ENCODE assay signal across 9 cellular contexts in genomic region chr1:6634278-6635052, GRCh38. TPM values are rescaled to one million over a fixed set of nuclear protein-coding genes. Genes with fewer than 3 reads are reported as not detected.
DNase-seq lines count a peak whose midpoint lies in the region; ATAC-seq and TF ChIP-seq lines count a peak whose summit lies in the region.
"Had no signal": no experiment of that assay in that cellular context is flagged by ENCODE, and none has a peak within 500 bp of the region (broad histone marks: within the 10 kb centered on the region; RNA-seq: fewer than 3 reads in every experiment).

No MANE protein-coding gene starts in this region.

- no peaks in the 10 kb centered on the region for H3K4me1 ChIP-seq in KMS-11 (ENCODE audit: low read depth, poor library complexity, severe bottlenecking)
- no peaks in the 10 kb centered on the region for H3K4me1 ChIP-seq in ovary (ENCODE audit: insufficient read depth)

- H3K4me3 Mint-ChIP-seq in Calu3 (ENCODE audit: low read depth, unreplicated experiment): no peak overlapping the region
- H3K4me3 Mint-ChIP-seq in activated CD4-positive, alpha-beta memory T cell treated with anti-CD3 and anti-CD28 coated beads, Interleukin-2, amount 10 ng/mL, durations not matched to agents 7 days and 5 days: no peak overlapping the region

- CTCF ChIA-PET in Calu3 (lab: Charles Lee): interaction anchor here (1.0 kb wide), 1 partner anchor 34 kb away, joined by 4 read pairs; no protein-coding TSS in a partner anchor
- CTCF ChIA-PET in activated CD4-positive, alpha-beta memory T cell treated with anti-CD3 and anti-CD28 coated beads, Interleukin-2, amount 10 ng/mL, durations not matched to agents 7 days and 5 days (lab: Charles Lee): no interaction called here

- H3K9me3 ChIP-seq in ovary: no peaks in the 10 kb centered on the region

- H3K27me3 Mint-ChIP-seq in Calu3 (ENCODE audit: unreplicated experiment): no peaks in the 10 kb centered on the region
- no peaks in the 10 kb centered on the region for H3K27me3 Mint-ChIP-seq in activated CD4-positive, alpha-beta memory T cell treated with anti-CD3 and anti-CD28 coated beads, Interleukin-2, amount 10 ng/mL, durations not matched to agents 7 days and 5 days
- H3K27me3 Mint-ChIP-seq: naive B cell had no signal

- TF ChIP-seq EP300 in ovary (IDR thresholded peaks at IDR 0.05): no peak

- DNase-seq in Calu3 (peak; percentile 64), fibroblast of gingiva (ENCODE audit: low read depth) (peak; percentile 23), ovary (peak; percentile 39 to 70 (median 53)), GOT3 (lab: John Stamatoyannopoulos, UW) (no peak)
- DNase-seq in activated CD4-positive, alpha-beta memory T cell treated with anti-CD3 and anti-CD28 coated beads, Interleukin-2, amount 10 ng/mL, durations not matched to agents 7 days and 5 days: peak; percentile 37
- DNase-seq: naive B cell had no signal

- no peak for TF ChIP-seq POLR2A in ovary (IDR thresholded peaks at IDR 0.05)

- no peaks in the 10 kb centered on the region for H4K20me1 ChIP-seq in KMS-11 (ENCODE audit: insufficient read depth)

- no peaks in the 10 kb centered on the region for H3K4me1 Mint-ChIP-seq in Calu3 (ENCODE audit: low read depth, unreplicated experiment)
- H3K4me1 Mint-ChIP-seq in activated CD4-positive, alpha-beta memory T cell treated with anti-CD3 and anti-CD28 coated beads, Interleukin-2, amount 10 ng/mL, durations not matched to agents 7 days and 5 days: peaks cover under 1% of the 10 kb centered on the region

- TF ChIP-seq CTCF in Calu3 (IDR thresholded peaks at IDR 0.05; ENCODE audit: unreplicated experiment): no peak
- peak; percentile 31; the same call in 1 of the 2 replicates for TF ChIP-seq CTCF in KMS-11 (conservative IDR thresholded peaks at IDR 0.05; ENCODE audit: low read depth, low read length)
- TF ChIP-seq CTCF in ovary (IDR thresholded peaks at IDR 0.05): no peak

- H3K79me2 ChIP-seq in KMS-11 (ENCODE audit: insufficient read depth, low read depth): no peaks in the 10 kb centered on the region

- H3K27me3 ChIP-seq in KMS-11 (ENCODE audit: insufficient read depth, low read depth) (no peaks in the 10 kb centered on the region), ovary (no peaks in the 10 kb centered on the region)

- no peak overlapping the region for H3K9ac ChIP-seq in KMS-11

- BruUV-seq in Calu3 (replicated peaks; lab: Mats Ljungman, UMichigan): TSS peak; percentile 72

- H3K9me3 Mint-ChIP-seq in Calu3 (ENCODE audit: low read depth, unreplicated experiment): no peaks in the 10 kb centered on the region
- H3K9me3 Mint-ChIP-seq in activated CD4-positive, alpha-beta memory T cell treated with anti-CD3 and anti-CD28 coated beads, Interleukin-2, amount 10 ng/mL, durations not matched to agents 7 days and 5 days: no peaks in the 10 kb centered on the region
- H3K9me3 Mint-ChIP-seq: naive B cell had no signal

- H3K36me3 ChIP-seq in KMS-11 (ENCODE audit: insufficient read depth): peaks cover 5% of the 10 kb centered on the region; the same call in 1 of the 2 replicates
- no peaks in the 10 kb centered on the region for H3K36me3 ChIP-seq in ovary

- H3K36me3 Mint-ChIP-seq in Calu3 (ENCODE audit: insufficient read depth, unreplicated experiment): peaks cover 46% of the 10 kb centered on the region
- H3K36me3 Mint-ChIP-seq in activated CD4-positive, alpha-beta memory T cell treated with anti-CD3 and anti-CD28 coated beads, Interleukin-2, amount 10 ng/mL, durations not matched to agents 7 days and 5 days (ENCODE audit: low read depth): peaks cover 39% of the 10 kb centered on the region

- no peak overlapping the region for H3K27ac ChIP-seq in KMS-11
- no peak overlapping the region for H3K27ac ChIP-seq in ovary

- H3K27ac Mint-ChIP-seq in Calu3 (ENCODE audit: unreplicated experiment): no peak overlapping the region
- no peak overlapping the region for H3K27ac Mint-ChIP-seq in activated CD4-positive, alpha-beta memory T cell treated with anti-CD3 and anti-CD28 coated beads, Interleukin-2, amount 10 ng/mL, durations not matched to agents 7 days and 5 days

- POLR2A ChIA-PET in activated CD4-positive, alpha-beta memory T cell treated with anti-CD3 and anti-CD28 coated beads, Interleukin-2, amount 10 ng/mL, durations not matched to agents 7 days and 5 days (lab: Charles Lee): no interaction called here

- no peak overlapping the region for H3K4me2 ChIP-seq in KMS-11

- WGBS in ovary, 3 donors: 62 to 70% (median 67%) methylated on average over 37 of the region's 37 CpGs

- H3K4me3 ChIP-seq in KMS-11 (IDR thresholded peaks at IDR 0.05; ENCODE audit: insufficient read depth, low read depth, low read length): no peak overlapping the region
- no peak overlapping the region for H3K4me3 ChIP-seq in ovary

- no peak overlapping the region for H2AFZ ChIP-seq in KMS-11 (ENCODE audit: low read depth)

- intact Hi-C loops in Calu3 (cut with micrococcal nuclease; ENCODE audit: unreplicated experiment) (no loop called here), ovary (cut with DNase I) (loop anchor here in 3 of 4 donors (5.0 to 10.0 kb wide), 3 partner anchors 37 to 80 kb away; partner anchors contain the start of genes NOL9 (in 1 of the 3) and TAS1R1 (in 1 of the 3))

- ATAC-seq in GM21737 (IDR thresholded peaks at IDR 0.05; ENCODE audit: unreplicated experiment) (no peak), GM19328 (IDR thresholded peaks at IDR 0.05; ENCODE audit: unreplicated experiment) (no peak)

RNA-seq across cellular contexts. Expression of gene THAP3, which starts 9.8 kb away (rescaled TPM):
- total RNA-seq in Calu3 (2022) (11.4 and 11.5 TPM in 2 replicates), ovary (10 to 100 TPM; 15.7 to 24.6 (median 18.8) TPM)
- 10 to 100 TPM; 23.7 to 24.1 TPM for total RNA-seq in activated CD4-positive, alpha-beta memory T cell treated with anti-CD3 and anti-CD28 coated beads, Interleukin-2, amount 10 ng/mL, durations not matched to agents 7 days and 5 days
- 10 to 100 TPM in 1 of 2 donors, 1 to 10 TPM in 1; 5.6 to 33.6 TPM for polyA plus RNA-seq in ovary

RNA-seq across cellular contexts. Expression of gene PHF13, which starts 20.9 kb away (rescaled TPM):
- total RNA-seq in Calu3 (2022): 14.2 and 14.5 TPM in 2 replicates
- 10 to 100 TPM; 15.4 to 17.2 TPM for total RNA-seq in activated CD4-positive, alpha-beta memory T cell treated with anti-CD3 and anti-CD28 coated beads, Interleukin-2, amount 10 ng/mL, durations not matched to agents 7 days and 5 days
- 10 to 100 TPM; 11.0 to 32.4 (median 16.5) TPM for total RNA-seq in ovary
- polyA plus RNA-seq in ovary: 10 to 100 TPM; 13.5 to 14.6 TPM

RNA-seq across cellular contexts. Expression of gene KLHL21, which starts 31.8 kb away (rescaled TPM):
- total RNA-seq in Calu3 (2022) (21.8 and 23.5 TPM in 2 replicates), ovary (10 to 100 TPM; 24.1 to 39.6 (median 34.4) TPM)
- total RNA-seq in activated CD4-positive, alpha-beta memory T cell treated with anti-CD3 and anti-CD28 coated beads, Interleukin-2, amount 10 ng/mL, durations not matched to agents 7 days and 5 days: 10 to 100 TPM; 26.7 to 27.0 TPM
- 10 to 100 TPM; 14.4 to 40.4 TPM for polyA plus RNA-seq in ovary

RNA-seq across cellular contexts. Expression of gene ZBTB48, which starts 54.7 kb away (rescaled TPM):
- total RNA-seq in Calu3 (2022) (24.4 and 25.2 TPM in 2 replicates), ovary (10 to 100 TPM; 20.4 to 42.5 (median 33.7) TPM)
- total RNA-seq in activated CD4-positive, alpha-beta memory T cell treated with anti-CD3 and anti-CD28 coated beads, Interleukin-2, amount 10 ng/mL, durations not matched to agents 7 days and 5 days: 10 to 100 TPM; 33.2 to 42.3 TPM
- 10 to 100 TPM in 1 of 2 donors, 1 to 10 TPM in 1; 8.0 to 37.7 TPM for polyA plus RNA-seq in ovary
